Comparison of ENCODE assay signal across 28 cellular contexts in the genomic region with DNA sequence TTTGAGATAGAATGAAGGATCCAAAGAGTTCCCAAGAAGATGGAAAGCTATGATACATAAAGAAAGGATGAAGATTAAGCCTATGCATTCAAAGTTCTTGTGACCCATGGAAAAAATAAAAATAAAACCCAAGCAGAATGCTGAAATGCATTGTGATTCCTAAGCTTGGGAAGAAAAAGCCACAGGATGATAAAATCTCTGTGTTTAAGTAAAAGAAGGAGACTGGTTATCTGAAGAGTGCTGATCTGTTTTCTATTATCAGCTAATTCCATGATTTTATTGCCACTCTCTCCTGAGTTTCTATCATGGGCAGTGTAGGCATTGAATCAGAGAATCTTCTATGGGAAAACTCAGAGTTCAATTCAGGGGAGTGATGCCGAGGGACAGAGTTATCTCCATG.
"Had no signal": no experiment of that assay in that cellular context is flagged by ENCODE, and none has a peak within 500 bp of the region (broad histone marks: within the 10 kb centered on the region; RNA-seq: fewer than 3 reads in every experiment).

No MANE protein-coding gene starts in this region.

- H3K27me3 ChIP-seq: stomach, suprapubic skin, testis, thyroid gland, tibial artery, tibial nerve, transverse colon, upper lobe of left lung, upper lobe of right lung, uterus, vagina had no signal

- H3K36me3 Mint-ChIP-seq: stimulated activated effector memory CD8-positive, alpha-beta T cell treated with anti-CD3 and anti-CD28 coated beads, Interleukin-12 subunit alpha, Interleukin-12 subunit beta, amount 100 ng/mL, for 72 hours; stimulated activated memory B cell treated with anti-CD40 and anti-IgM and Interleukin-4, amounts not matched to agents 10 μg/mL and 1 μg/mL and 100 μg/mL, for 72 hours; stimulated activated naive B cell treated with anti-CD40 and anti-IgM and Interleukin-4, amounts not matched to agents 10 μg/mL and 1 μg/mL and 100 μg/mL, for 72 hours; type B pancreatic cell had no signal

- ATAC-seq: stimulated activated effector memory CD8-positive, alpha-beta T cell treated with anti-CD3 and anti-CD28 coated beads, Interleukin-12 subunit alpha, Interleukin-12 subunit beta, amount 100 ng/mL, for 72 hours; stimulated activated memory B cell treated with anti-CD40 and anti-IgM and Interleukin-4, amounts not matched to agents 10 μg/mL and 1 μg/mL and 100 μg/mL, for 72 hours; stimulated activated naive B cell treated with anti-CD40 and anti-IgM and Interleukin-4, amounts not matched to agents 10 μg/mL and 1 μg/mL and 100 μg/mL, for 72 hours; stimulated activated naive CD8-positive, alpha-beta T cell treated with anti-CD3 and anti-CD28 coated beads, Interleukin-15, amount 100 ng/mL, for 72 hours; stimulated activated naive CD8-positive, alpha-beta T cell treated with anti-CD3 and anti-CD28 coated beads, Interleukin-15, Interleukin-2, amounts not matched to agents 100 U/mL and 50 U/mL, for 24 hours; upper lobe of right lung had no signal

- H3K36me3 ChIP-seq: stomach, suprapubic skin, thoracic aorta, thyroid gland, tibial artery, tibial nerve, transverse colon, upper lobe of left lung, upper lobe of right lung, uterus, vagina had no signal

- H3K4me1 Mint-ChIP-seq: stimulated activated effector memory CD8-positive, alpha-beta T cell treated with anti-CD3 and anti-CD28 coated beads, Interleukin-12 subunit alpha, Interleukin-12 subunit beta, amount 100 ng/mL, for 72 hours; stimulated activated naive CD8-positive, alpha-beta T cell treated with anti-CD3 and anti-CD28 coated beads, Interleukin-15, amount 100 ng/mL, for 72 hours had no signal

- H3K9me3 ChIP-seq: suprapubic skin, testis, thoracic aorta, thyroid gland, tibial artery, tibial nerve, transverse colon, upper lobe of left lung, upper lobe of right lung, uterus, vagina had no signal

- H3K4me1 ChIP-seq: stomach, suprapubic skin, testis, thyroid gland, tibial nerve, upper lobe of left lung, upper lobe of right lung, uterus, vagina had no signal

- DNase-seq: stimulated activated CD4-positive, alpha-beta T cell treated with anti-CD3 and anti-CD28 coated beads, Interleukin-2, amount 100 ng/mL, for 48 hours; stimulated activated CD4-positive, alpha-beta T cell treated with anti-CD3 and anti-CD28 coated beads, Interleukin-4, amount 100 ng/mL, for 1 hour; stimulated activated CD4-positive, alpha-beta T cell treated with anti-CD3 and anti-CD28 coated beads, Interleukin-4, amount 100 ng/mL, for 24 hours; stimulated activated CD4-positive, alpha-beta T cell treated with anti-CD3 and anti-CD28 coated beads, Interleukin-4, amount 100 ng/mL, for 4 hours; stimulated activated CD8-positive, alpha-beta memory T cell treated with anti-CD3 and anti-CD28 coated beads, Interleukin-4, amount 100 ng/mL, for 48 hours; stimulated activated naive B cell treated with anti-CD40 and anti-IgM and Interleukin-4, amounts not matched to agents 10 μg/mL and 1 μg/mL and 100 μg/mL, for 72 hours; stimulated activated naive CD4-positive, alpha-beta T cell; stimulated activated naive CD4-positive, alpha-beta T cell treated with Interleukin-2 at 50 U/mL for 16 hours; stimulated activated naive CD8-positive, alpha-beta T cell treated with anti-CD3 and anti-CD28 coated beads, Interleukin-15, amount 100 ng/mL, for 72 hours; stimulated activated naive CD8-positive, alpha-beta T cell treated with anti-CD3 and anti-CD28 coated beads, Interleukin-15, Interleukin-2, amounts not matched to agents 100 U/mL and 50 U/mL, for 24 hours; stomach; substantia nigra; testis; thyroid gland; tibial artery; transverse colon; trophoblast cell; upper lobe of left lung; upper lobe of right lung; uterus had no signal

- H3K4me3 ChIP-seq: stomach, suprapubic skin, testis, thoracic aorta, thyroid gland, tibial artery, tibial nerve, transverse colon, upper lobe of left lung, upper lobe of right lung, uterus, vagina had no signal

- H3K27ac ChIP-seq: stomach, suprapubic skin, testis, thoracic aorta, thyroid gland, tibial artery, tibial nerve, transverse colon, upper lobe of left lung, upper lobe of right lung, uterus, vagina had no signal

- H3K27me3 Mint-ChIP-seq: stimulated activated memory B cell treated with anti-CD40 and anti-IgM and Interleukin-4, amounts not matched to agents 10 μg/mL and 1 μg/mL and 100 μg/mL, for 72 hours; stimulated activated naive CD8-positive, alpha-beta T cell treated with anti-CD3 and anti-CD28 coated beads, Interleukin-15, Interleukin-2, amounts not matched to agents 100 ng/mL and 50 ng/mL, for 24 hours; type B pancreatic cell had no signal

- H3K9me3 Mint-ChIP-seq: stimulated activated effector memory CD8-positive, alpha-beta T cell treated with anti-CD3 and anti-CD28 coated beads, Interleukin-12 subunit alpha, Interleukin-12 subunit beta, amount 100 ng/mL, for 72 hours; stimulated activated naive CD8-positive, alpha-beta T cell treated with anti-CD3 and anti-CD28 coated beads, Interleukin-15, Interleukin-2, amounts not matched to agents 100 ng/mL and 50 ng/mL, for 24 hours had no signal

- H3K4me3 Mint-ChIP-seq: stimulated activated effector memory CD8-positive, alpha-beta T cell treated with anti-CD3 and anti-CD28 coated beads, Interleukin-12 subunit alpha, Interleukin-12 subunit beta, amount 100 ng/mL, for 72 hours; stimulated activated memory B cell treated with anti-CD40 and anti-IgM and Interleukin-4, amounts not matched to agents 10 μg/mL and 1 μg/mL and 100 μg/mL, for 72 hours; stimulated activated naive B cell treated with anti-CD40 and anti-IgM and Interleukin-4, amounts not matched to agents 10 μg/mL and 1 μg/mL and 100 μg/mL, for 72 hours; stimulated activated naive CD8-positive, alpha-beta T cell treated with anti-CD3 and anti-CD28 coated beads, Interleukin-15, amount 100 ng/mL, for 72 hours; stimulated activated naive CD8-positive, alpha-beta T cell treated with anti-CD3 and anti-CD28 coated beads, Interleukin-15, Interleukin-2, amounts not matched to agents 100 ng/mL and 50 ng/mL, for 24 hours; type B pancreatic cell had no signal

- H3K27ac Mint-ChIP-seq: stimulated activated effector memory CD8-positive, alpha-beta T cell treated with anti-CD3 and anti-CD28 coated beads, Interleukin-12 subunit alpha, Interleukin-12 subunit beta, amount 100 ng/mL, for 72 hours; stimulated activated memory B cell treated with anti-CD40 and anti-IgM and Interleukin-4, amounts not matched to agents 10 μg/mL and 1 μg/mL and 100 μg/mL, for 72 hours; stimulated activated naive B cell treated with anti-CD40 and anti-IgM and Interleukin-4, amounts not matched to agents 10 μg/mL and 1 μg/mL and 100 μg/mL, for 72 hours; stimulated activated naive CD8-positive, alpha-beta T cell treated with anti-CD3 and anti-CD28 coated beads, Interleukin-15, amount 100 ng/mL, for 72 hours; stimulated activated naive CD8-positive, alpha-beta T cell treated with anti-CD3 and anti-CD28 coated beads, Interleukin-15, Interleukin-2, amounts not matched to agents 100 ng/mL and 50 ng/mL, for 24 hours; type B pancreatic cell had no signal
